ENCODE assay signal across 8 cellular contexts in the genomic region with DNA sequence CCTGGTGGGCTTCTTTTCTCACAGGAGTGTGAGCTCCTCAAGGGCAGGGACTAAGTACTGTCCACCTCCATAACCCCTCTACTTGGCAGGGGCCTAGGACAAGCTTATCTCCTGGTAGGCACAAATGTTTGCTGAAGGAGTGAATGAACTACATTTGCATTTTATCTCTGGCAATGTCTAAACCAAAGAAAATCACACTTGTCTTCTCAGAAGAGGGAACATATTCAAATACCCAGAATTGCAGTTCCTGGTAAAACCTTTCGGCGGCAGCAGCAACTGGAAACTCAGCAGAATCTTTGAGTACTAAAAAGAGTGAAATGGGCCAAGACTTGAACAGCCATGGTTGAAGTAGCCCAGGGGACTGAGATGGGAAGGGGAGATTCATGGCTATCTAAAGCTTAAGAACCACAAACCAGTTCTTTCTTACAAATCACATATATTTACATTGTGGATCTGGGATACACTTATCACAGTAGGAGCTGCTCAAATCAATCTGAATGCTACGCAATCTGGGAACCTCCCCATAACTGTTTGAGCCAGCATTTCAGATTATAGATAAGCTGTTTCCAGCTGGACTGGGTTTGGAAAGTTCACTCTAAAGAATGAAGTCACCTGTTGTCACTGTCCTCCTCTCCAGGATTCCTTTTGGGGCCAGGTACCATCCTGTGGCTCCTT. TPM values are rescaled to one million over a fixed set of nuclear protein-coding genes. Genes with fewer than 3 reads are reported as not detected.
DNase-seq lines count a peak whose midpoint lies in the region; ATAC-seq and TF ChIP-seq lines count a peak whose summit lies in the region.

No MANE protein-coding gene starts in this region.

- H4K8ac ChIP-seq in H9 (replicated peaks; ENCODE audit: insufficient read length, low read depth, low read length) = no peak overlapping the region

- H3K23me2 ChIP-seq in H9 (ENCODE audit: insufficient read length, low read depth, low read length, poor library complexity, severe bottlenecking) = no peaks in the 10 kb centered on the region

- no peak overlapping the region for H3K23ac ChIP-seq in H9 (ENCODE audit: insufficient read length, low read depth, low read length)

- H4K91ac ChIP-seq in H9 (ENCODE audit: insufficient read length, low read depth, low read length) = no peak overlapping the region

- no peaks in the 10 kb centered on the region for H3K4me1 Mint-ChIP-seq in H9

- H3K14ac ChIP-seq in H9 (ENCODE audit: insufficient read depth, low read length) = no peak overlapping the region

- DNase-seq in AG08395 (ENCODE audit: low spot score) (peak; percentile 30), H9 (peak; percentile 36), hepatic stellate cell (ENCODE audit: low spot score) (peak; percentile 27), GM20000 (ENCODE audit: low spot score) (no peak)
- DNase-seq in activated CD4-positive, alpha-beta T cell treated with anti-CD3 and anti-CD28 coated beads, Interleukin-2, amount 50 U/mL, for 48 hours = peak; percentile 33 to 43
- DNase-seq in stimulated activated naive CD4-positive, alpha-beta T cell treated with Interleukin-2 at 50 U/mL for 16 hours (lab: John Stamatoyannopoulos, UW) = no peak

- no peak overlapping the region for H2BK20ac ChIP-seq in H9 (ENCODE audit: low read depth, low read length, poor library complexity, severe bottlenecking)

- WGBS in H9 (ENCODE audit: extremely low coverage, insufficient read length, low lambda C conversion rate) = no CpG with 5 or more reads among the region's 3 CpGs

- no peak overlapping the region for H2BK5ac ChIP-seq in H9 (ENCODE audit: insufficient read length, low read length)

- H3K36me3 Mint-ChIP-seq in H9 (ENCODE audit: insufficient read depth in 1 of 3, low read depth in 3 of 3) = peaks cover 12 to 55% (median 41%) of the 10 kb centered on the region in 3 experiments; a peak in 5 of 7 replicates

- no peak overlapping the region for H2AFZ ChIP-seq in H9 (ENCODE audit: low read length)

- H4K20me1 ChIP-seq in H9 (ENCODE audit: control insufficient read depth, insufficient read depth, insufficient read length) = no peaks in the 10 kb centered on the region

- no peak overlapping the region for H3T11ph ChIP-seq in H9 (ENCODE audit: low read length)

- H3K79me2 ChIP-seq in H9 (ENCODE audit: insufficient read depth, low read length) = no peaks in the 10 kb centered on the region

- no peak overlapping the region for H2BK120ac ChIP-seq in H9 (ENCODE audit: low read depth, low read length, poor library complexity, severe bottlenecking)

- no peak overlapping the region for H3K27ac ChIP-seq in H9 (ENCODE audit: insufficient read length, low read depth, low read length)

- ATAC-seq in HG03378 (IDR thresholded peaks at IDR 0.05; ENCODE audit: unreplicated experiment) (no peak), GM21717 (IDR thresholded peaks at IDR 0.05; ENCODE audit: unreplicated experiment) (no peak)

- no peaks in the 10 kb centered on the region for H3K27me3 ChIP-seq in H9 (ENCODE audit: insufficient read depth, low read length)

- H2BK15ac ChIP-seq in H9 (ENCODE audit: low read depth, low read length) = no peak overlapping the region

- TF ChIP-seq CTCF in H9 (conservative IDR thresholded peaks at IDR 0.05) (peak; percentile 64), GM20000 (IDR thresholded peaks at IDR 0.05; ENCODE audit: extremely low read depth, missing control alignments) (no peak)

- H3K27ac Mint-ChIP-seq in H9 = no peak overlapping the region

- H3K4me3 Mint-ChIP-seq in H9 = no peak overlapping the region

- H3K18ac ChIP-seq in H9 (ENCODE audit: insufficient read length, low read depth, low read length) = no peak overlapping the region

- no peak overlapping the region for H3K4ac ChIP-seq in H9 (ENCODE audit: low read depth, low read length)

- H2BK12ac ChIP-seq in H9 (ENCODE audit: insufficient read length, low read depth, low read length) = no peak overlapping the region

- H2AK5ac ChIP-seq in H9 (ENCODE audit: insufficient read length, low read length) = no peak overlapping the region

- H4K5ac ChIP-seq in H9 (ENCODE audit: insufficient read length, low read depth, low read length) = no peak overlapping the region

- no peaks in the 10 kb centered on the region for H3K79me1 ChIP-seq in H9 (ENCODE audit: insufficient read depth, low read depth, low read length, poor library complexity, severe bottlenecking)

- no peak overlapping the region for H3K56ac ChIP-seq in H9 (ENCODE audit: insufficient read length, low read depth, low read length)

- H3K9me3 ChIP-seq in H9 (ENCODE audit: control insufficient read depth, low read depth, low read length) = no peaks in the 10 kb centered on the region

- H3K4me2 ChIP-seq in H9 (ENCODE audit: insufficient read depth, insufficient read length, low read length) = no peak overlapping the region

- H3K9ac ChIP-seq in H9 (ENCODE audit: extremely low read depth, insufficient read length, low read length) = no peak overlapping the region

- no peaks in the 10 kb centered on the region for H3K9me3 Mint-ChIP-seq in H9

- H3K4me1 ChIP-seq in H9 (ENCODE audit: insufficient read depth, low read length) = no peaks in the 10 kb centered on the region

- no peaks in the 10 kb centered on the region for H3K27me3 Mint-ChIP-seq in H9 (ENCODE audit: low read depth)

RNA-seq across cellular contexts. Expression of a gene that starts 18.7 kb away (rescaled TPM):
- 40.9 and 42.2 TPM in 2 replicates for total RNA-seq in H9 (2021)

RNA-seq across cellular contexts. Expression of a gene that starts 27.7 kb away (rescaled TPM):
- 29.8 and 32.7 TPM in 2 replicates for total RNA-seq in H9 (2021)

RNA-seq across cellular contexts. Expression of a gene that starts 42.2 kb away (rescaled TPM):
- 97.9 and 106 TPM in 2 replicates for total RNA-seq in H9 (2021)

RNA-seq across cellular contexts. Expression of a gene that starts 49.9 kb away (rescaled TPM):
- 17.7 and 18.7 TPM in 2 replicates for total RNA-seq in H9 (2021)

Comparison
In these comparisons a context has a peak if more than half of its experiments do, and no peak if none do; other contexts are left out.
1. DNase-seq: peak in AG08395 (single experiment), H9 (single experiment), activated CD4-positive, alpha-beta T cell treated with anti-CD3 and anti-CD28 coated beads, Interleukin-2, amount 50 U/mL, for 48 hours (2 of 2) and hepatic stellate cell (single experiment); none in stimulated activated naive CD4-positive, alpha-beta T cell treated with Interleukin-2 at 50 U/mL for 16 hours (single experiment) and GM20000 (single experiment).